In genomic region chr11:64803163-64803845, GRCh38 we compare ENCODE assay signal across 8 cellular contexts. TPM values are rescaled to one million over a fixed set of nuclear protein-coding genes. Genes with fewer than 3 reads are reported as not detected.
DNase-seq lines count a peak whose midpoint lies in the region; ATAC-seq and TF ChIP-seq lines count a peak whose summit lies in the region.

Gene MAP4K2 (minus strand): TSS chr11:64803214. CDS start chr11:64803149, 65 bp downstream.

- peak within 1 kb of the TSS; percentile 38 for H3K27ac ChIP-seq in SJSA1
- H3K27ac ChIP-seq in neural progenitor cell = peak within 1 kb of the TSS; percentile 30
- H3K27ac ChIP-seq in stomach = peak within 1 kb of the TSS; percentile 78 to 91 (median 88)

- no peak within 1 kb of the TSS for H3K9ac ChIP-seq in neural progenitor cell

- peaks cover 11% of the 10 kb centered on the region for H3K4me1 Mint-ChIP-seq in neural progenitor cell

- H3K27me3 ChIP-seq in SJSA1 (replicated peaks) (no peaks in the 10 kb centered on the region), neural progenitor cell (no peaks in the 10 kb centered on the region), stomach (no peaks in the 10 kb centered on the region)

- peaks cover 16% of the 10 kb centered on the region for H3K36me3 Mint-ChIP-seq in neural progenitor cell

- no peak for TF ChIP-seq POLR2A in stomach (IDR thresholded peaks at IDR 0.05)

- H3K4me3 ChIP-seq in SJSA1 = peak within 1 kb of the TSS; percentile 49
- H3K4me3 ChIP-seq in foreskin fibroblast (ENCODE audit: low read depth in 1 of 2, low read length in 2 of 2) = peak within 1 kb of the TSS; percentile 60 to 66
- peak within 1 kb of the TSS; percentile 57 for H3K4me3 ChIP-seq in neural progenitor cell
- H3K4me3 ChIP-seq in stomach = peak within 1 kb of the TSS; percentile 58 to 73 (median 67)

- H3K27ac Mint-ChIP-seq in neural progenitor cell = peak within 1 kb of the TSS; percentile 90

- peak within 1 kb of the TSS; percentile 91 for H3K4me3 Mint-ChIP-seq in neural progenitor cell

- DNase-seq in Caki2 (ENCODE audit: low read depth) (peak; percentile 70), LoVo (ENCODE audit: low spot score) (peak; percentile 86), SJSA1 (ENCODE audit: low read depth in 1 of 2, low spot score in 2 of 2) (peak; percentile 89 to 96), foreskin fibroblast (peak; percentile 79 to 94), neural progenitor cell (ENCODE audit: low spot score) (peak; percentile 97), stomach (peak; percentile 94)
- peak; percentile 80 for DNase-seq in activated gamma-delta T cell treated with anti-CD3 and anti-CD28 coated beads, Interleukin-2, amount 50 U/mL, for 16 hours (ENCODE audit: low read depth)

- peaks cover 13% of the 10 kb centered on the region for H4K20me1 ChIP-seq in neural progenitor cell (ENCODE audit: low read depth)

- 0 out of 2 replicates have a peak, but pooled peaks cover 3% of the 10 kb centered on the region for H3K9me3 ChIP-seq in SJSA1 (replicated peaks)
- no peaks in the 10 kb centered on the region for H3K9me3 ChIP-seq in neural progenitor cell (ENCODE audit: low read depth)
- H3K9me3 ChIP-seq in stomach = no peaks in the 10 kb centered on the region

- H3K4me2 ChIP-seq in neural progenitor cell = peak within 1 kb of the TSS; percentile 94

- in situ Hi-C loops in Caki2 (cut with HindIII; ENCODE audit: low pct_unique_long_range_greater_than_20kb, low sequenced_read_pairs) = no loop called here

- H3F3A ChIP-seq in neural progenitor cell (ENCODE audit: low read depth) = peaks cover 28% of the 10 kb centered on the region

- peaks cover 70% of the 10 kb centered on the region for H3K36me3 ChIP-seq in SJSA1
- H3K36me3 ChIP-seq in neural progenitor cell = no peaks in the 10 kb centered on the region
- peaks cover 10 to 65% (median 58%) of the 10 kb centered on the region in 4 donors for H3K36me3 ChIP-seq in stomach

- no peak for TF ChIP-seq EP300 in stomach (IDR thresholded peaks at IDR 0.05)

- H3K4me1 ChIP-seq in SJSA1 (replicated peaks) (peaks cover 27% of the 10 kb centered on the region), neural progenitor cell (no peaks in the 10 kb centered on the region), stomach (peaks cover 24 to 41% (median 34%) of the 10 kb centered on the region in 4 donors)

- no peaks in the 10 kb centered on the region for H3K9me3 Mint-ChIP-seq in neural progenitor cell

- H2AFZ ChIP-seq in neural progenitor cell (replicated peaks) = peak within 1 kb of the TSS; percentile 90

- H3K27me3 Mint-ChIP-seq in neural progenitor cell (ENCODE audit: insufficient read depth, low read depth) = peaks cover 4% of the 10 kb centered on the region

- 0 to 1% (median 1%) methylated on average over 22 to 57 of the region's 57 CpGs for WGBS in stomach, 5 donors

- H3K79me2 ChIP-seq in neural progenitor cell (ENCODE audit: low read depth) = peaks cover 2% of the 10 kb centered on the region

- intact Hi-C loops in stomach (cut with DNase I; ENCODE audit: low total_unique reads) = no loop called here

- TF ChIP-seq CTCF in foreskin fibroblast (IDR thresholded peaks at IDR 0.05; ENCODE audit: low read depth, low read length) (peak; percentile 5), neural progenitor cell (IDR thresholded peaks at IDR 0.05) (peak; percentile 38), stomach (IDR thresholded peaks at IDR 0.05) (peak in 2 of 7 experiments; percentile 12 to 24)

- ATAC-seq in GM21528 (IDR thresholded peaks at IDR 0.05; ENCODE audit: low FRiP score, unreplicated experiment) = peak; percentile 54

RNA-seq across cellular contexts. Expression of gene MAP4K2, which starts in this region (rescaled TPM):
- 12.9 and 14.4 TPM in 2 replicates for total RNA-seq in Caki2 (2014; rRNA removed; shearing (Covaris generic); ENCODE audit: low replicate concordance)
- 19.2 and 22.9 TPM in 2 replicates for total RNA-seq in SJSA1 (2014; rRNA removed; shearing (Covaris generic))
- 15.8 and 27.7 TPM in 2 replicates for total RNA-seq in neural progenitor cell (ENCODE audit: low replicate concordance)
- total RNA-seq in stomach = 10 to 100 TPM in 2 of 5 donors, 1 to 10 TPM in 3; 2.3 to 66.9 (median 9.0) TPM
- 10 to 100 TPM; 13.0 to 20.9 (median 13.8) TPM for polyA plus RNA-seq in stomach

Comparison
In these comparisons a context has a peak if more than half of its experiments do, and no peak if none do; other contexts are left out.
1. Peak in every context shown above with its lines: DNase-seq, ATAC-seq, H3K4me3 ChIP-seq and H3K27ac ChIP-seq.
2. H3K27ac ChIP-seq: peak in every context shown above with its lines; median percentile 88 in stomach; 38 in SJSA1; 30 in neural progenitor cell.